8 cellular contexts compared by ENCODE assay signal in the genomic region with DNA sequence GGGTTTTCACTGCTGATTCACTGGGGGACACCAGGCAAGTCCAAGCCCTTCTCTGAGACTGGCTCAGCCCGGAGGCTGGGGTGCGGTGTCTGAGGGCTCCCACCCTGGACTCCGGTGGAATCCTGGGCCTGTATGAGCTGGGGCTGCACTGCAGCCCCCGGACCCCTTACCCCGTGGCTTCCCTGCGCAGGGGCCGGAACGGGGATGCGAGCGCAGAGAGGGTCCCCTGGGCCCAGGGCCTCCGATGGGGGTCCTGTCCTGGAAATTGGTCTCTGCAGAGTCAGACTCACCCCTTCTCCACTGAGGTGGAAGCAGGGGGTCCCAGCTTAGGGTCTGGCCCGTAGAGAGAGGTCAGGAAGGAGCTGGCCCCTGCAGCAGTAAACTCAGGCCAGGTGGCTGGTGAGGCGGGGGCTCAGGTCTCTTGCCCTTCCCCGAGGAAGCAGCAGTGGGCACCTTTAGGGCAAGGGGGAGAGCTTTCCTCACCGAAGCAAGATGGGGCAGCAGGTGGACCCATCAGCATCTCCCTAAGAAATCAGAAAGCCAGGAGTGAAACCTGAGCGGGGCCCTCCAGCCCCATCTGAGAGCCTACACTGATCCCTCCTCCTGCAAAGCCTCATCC. TPM values are rescaled to one million over a fixed set of nuclear protein-coding genes. Genes with fewer than 3 reads are reported as not detected.
DNase-seq lines count a peak whose midpoint lies in the region; ATAC-seq and TF ChIP-seq lines count a peak whose summit lies in the region.

No MANE protein-coding gene starts in this region.

- H3F3A ChIP-seq in DOHH2 (ENCODE audit: control insufficient read depth, insufficient read depth) = 0 out of 2 replicates have a peak, but pooled peaks cover 3% of the 10 kb centered on the region

- intact Hi-C loops in esophagus muscularis mucosa (cut with DNase I) (loop anchor here (1.0 to 10.0 kb wide), 4 partner anchors 136 to 459 kb away; a partner anchor contains a TSS), posterior vena cava (cut with DNase I) (loop anchor here (1.0 to 2.0 kb wide), 2 partner anchors 200 to 201 kb away; no protein-coding TSS in a partner anchor)

- TF ChIP-seq POLR2A in esophagus muscularis mucosa (IDR thresholded peaks at IDR 0.05; ENCODE audit: low read depth) = no peak

- peaks cover 35% of the 10 kb centered on the region for H3K79me2 ChIP-seq in DOHH2 (ENCODE audit: control insufficient read depth, low read length)

- H3K4me1 ChIP-seq in DOHH2 (ENCODE audit: control insufficient read depth, low read length) = peaks cover 36% of the 10 kb centered on the region
- H3K4me1 ChIP-seq in esophagus muscularis mucosa = peaks cover 20 to 46% (median 35%) of the 10 kb centered on the region in 4 donors

- no peaks in the 10 kb centered on the region for H3K9me2 ChIP-seq in DOHH2 (replicated peaks; ENCODE audit: control insufficient read depth, low read length)

- H3K36me3 ChIP-seq in DOHH2 (ENCODE audit: control insufficient read depth, low read length) (no peaks in the 10 kb centered on the region), SK-N-MC (ENCODE audit: insufficient read depth, low read length) (no peaks in the 10 kb centered on the region), esophagus muscularis mucosa (no peaks in the 10 kb centered on the region)

- H3K27ac ChIP-seq in DOHH2 (ENCODE audit: low read depth, low read length) (no peak overlapping the region), SK-N-MC (no peak overlapping the region), esophagus muscularis mucosa (replicated peaks in 1 of 4) (peak overlapping the region; percentile 87 to 92 (median 88))

- TF ChIP-seq EP300 in esophagus muscularis mucosa (IDR thresholded peaks at IDR 0.05) = no peak

- H3K4me2 ChIP-seq in DOHH2 (ENCODE audit: low read length) = peak overlapping the region; percentile 90

- DNase-seq in SK-N-MC (ENCODE audit: low read depth, low spot score) (no peak), esophagus muscularis mucosa (ENCODE audit: extremely low spot score) (no peak), posterior vena cava (ENCODE audit: low spot score) (peak; percentile 81), NCI-H1092 treated with DMSO at 0.1 percent for 48 hours (lab: John Stamatoyannopoulos, UW) (no peak)

- H3K9me3 ChIP-seq in DOHH2 (ENCODE audit: control insufficient read depth, insufficient read depth, low read length) = no peaks in the 10 kb centered on the region
- H3K9me3 ChIP-seq in SK-N-MC (ENCODE audit: low read depth, low read length) = no peaks in the 10 kb centered on the region
- H3K9me3 ChIP-seq in esophagus muscularis mucosa = no peaks in the 10 kb centered on the region

- H4K20me1 ChIP-seq in DOHH2 (ENCODE audit: control insufficient read depth, insufficient read depth, low read depth, low read length) = peaks cover 8% of the 10 kb centered on the region; the same call in 1 of the 2 replicates

- no peak overlapping the region for H3K9ac ChIP-seq in SK-N-MC (ENCODE audit: insufficient read length)

- no peak for ATAC-seq in HG02840 (IDR thresholded peaks at IDR 0.05; ENCODE audit: low FRiP score, unreplicated experiment)
- no peak for ATAC-seq in GM18861 (IDR thresholded peaks at IDR 0.05; ENCODE audit: unreplicated experiment)
- ATAC-seq in HG03378 (IDR thresholded peaks at IDR 0.05; ENCODE audit: unreplicated experiment) = no peak

- peak overlapping the region; percentile 94 for H3K4me3 ChIP-seq in DOHH2 (ENCODE audit: low read length)
- peak overlapping the region; percentile 92 for H3K4me3 ChIP-seq in SK-N-MC
- peak overlapping the region; percentile 69 to 90 (median 76) for H3K4me3 ChIP-seq in esophagus muscularis mucosa

- TF ChIP-seq CTCF in DOHH2 (IDR thresholded peaks at IDR 0.05; ENCODE audit: low read depth, low read length, poor library complexity, severe bottlenecking) (no peak), esophagus muscularis mucosa (IDR thresholded peaks at IDR 0.05) (no peak)

- H3K27me3 ChIP-seq in DOHH2 (ENCODE audit: control insufficient read depth, low read length) = no peaks in the 10 kb centered on the region
- peaks cover 0 to 6% (median 0%) of the 10 kb centered on the region in 4 donors for H3K27me3 ChIP-seq in esophagus muscularis mucosa

- WGBS in esophagus muscularis mucosa = 85% methylated on average over 4 of the region's 16 CpGs

RNA-seq across cellular contexts. Expression of a gene that starts 1.6 kb away (rescaled TPM):
- total RNA-seq in esophagus muscularis mucosa (10 to 100 TPM in 2 of 4 donors, 1 to 10 TPM in 2; 9.1 to 13.5 (median 10.1) TPM), posterior vena cava (10 to 100 TPM; 12.9 to 17.9 TPM)

RNA-seq across cellular contexts. Expression of a gene that starts 31.5 kb away (rescaled TPM):
- total RNA-seq in esophagus muscularis mucosa = 10 to 100 TPM; 13.4 to 33.4 (median 21.7) TPM
- total RNA-seq in posterior vena cava = 10 to 100 TPM; 11.9 to 14.3 TPM

Comparison
In these comparisons a context has a peak if more than half of its experiments do, and no peak if none do; other contexts are left out.
1. H3K27ac ChIP-seq: peak in esophagus muscularis mucosa (4 of 4); none in DOHH2 (single experiment) and SK-N-MC (single experiment).
2. Peak in every context shown above with its lines, with median percentiles within 50 percentile points of each other: H3K4me3 ChIP-seq.